ENCODE assay signal across 1 cellular context in the genomic region with DNA sequence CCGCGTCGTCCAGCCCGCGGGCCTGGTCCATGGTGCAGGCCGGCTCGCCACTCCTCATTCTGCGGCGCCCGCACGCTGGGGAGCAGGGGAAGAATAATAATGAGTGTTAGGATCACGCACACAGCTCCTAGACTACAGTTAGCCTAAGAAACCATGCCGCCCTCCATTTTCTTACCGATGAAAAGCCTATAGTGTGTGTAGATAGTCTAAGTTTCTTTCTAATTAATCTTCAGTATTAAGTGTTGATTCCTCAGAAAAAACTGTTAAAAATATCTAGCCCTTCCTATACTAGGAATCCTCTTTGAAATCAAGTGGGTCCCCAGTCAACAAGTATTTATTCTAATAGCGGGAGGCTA.
TF ChIP-seq lines count a peak whose summit lies in the region.

No MANE protein-coding gene starts in this region.

TF ChIP-seq in IMR-90, 13 proteins besides CTCF, POLR2A, EP300 and RAD21:
- TF ChIP-seq FOS (IDR thresholded peaks at IDR 0.05; ENCODE audit: low read depth, low read length): no peak
- no peak for TF ChIP-seq SMC3 (IDR thresholded peaks at IDR 0.05; ENCODE audit: low read depth, low read length)
- TF ChIP-seq CHD1 (IDR thresholded peaks at IDR 0.05; ENCODE audit: low read depth, low read length): no peak
- TF ChIP-seq BHLHE40 (IDR thresholded peaks at IDR 0.05; ENCODE audit: low read depth, low read length): no peak
- no peak for TF ChIP-seq CEBPB (IDR thresholded peaks at IDR 0.05; ENCODE audit: low read depth, low read length)
- TF ChIP-seq RCOR1 (IDR thresholded peaks at IDR 0.05; ENCODE audit: insufficient replicate concordance, low read length): no peak
- TF ChIP-seq, protein P1, sequence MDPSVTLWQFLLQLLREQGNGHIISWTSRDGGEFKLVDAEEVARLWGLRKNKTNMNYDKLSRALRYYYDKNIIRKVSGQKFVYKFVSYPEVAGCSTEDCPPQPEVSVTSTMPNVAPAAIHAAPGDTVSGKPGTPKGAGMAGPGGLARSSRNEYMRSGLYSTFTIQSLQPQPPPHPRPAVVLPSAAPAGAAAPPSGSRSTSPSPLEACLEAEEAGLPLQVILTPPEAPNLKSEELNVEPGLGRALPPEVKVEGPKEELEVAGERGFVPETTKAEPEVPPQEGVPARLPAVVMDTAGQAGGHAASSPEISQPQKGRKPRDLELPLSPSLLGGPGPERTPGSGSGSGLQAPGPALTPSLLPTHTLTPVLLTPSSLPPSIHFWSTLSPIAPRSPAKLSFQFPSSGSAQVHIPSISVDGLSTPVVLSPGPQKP (IDR thresholded peaks at IDR 0.05; ENCODE audit: borderline replicate concordance, low read depth, low read length): no peak
- no peak for TF ChIP-seq MXI1 (IDR thresholded peaks at IDR 0.05; ENCODE audit: borderline replicate concordance, low read depth, low read length)
- TF ChIP-seq MAZ (IDR thresholded peaks at IDR 0.05; ENCODE audit: borderline replicate concordance, low read depth, low read length): no peak
- TF ChIP-seq, protein P2, sequence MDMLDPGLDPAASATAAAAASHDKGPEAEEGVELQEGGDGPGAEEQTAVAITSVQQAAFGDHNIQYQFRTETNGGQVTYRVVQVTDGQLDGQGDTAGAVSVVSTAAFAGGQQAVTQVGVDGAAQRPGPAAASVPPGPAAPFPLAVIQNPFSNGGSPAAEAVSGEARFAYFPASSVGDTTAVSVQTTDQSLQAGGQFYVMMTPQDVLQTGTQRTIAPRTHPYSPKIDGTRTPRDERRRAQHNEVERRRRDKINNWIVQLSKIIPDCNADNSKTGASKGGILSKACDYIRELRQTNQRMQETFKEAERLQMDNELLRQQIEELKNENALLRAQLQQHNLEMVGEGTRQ (IDR thresholded peaks at IDR 0.05; ENCODE audit: low read depth, low read length): no peak
- no peak for TF ChIP-seq RFX5 (IDR thresholded peaks at IDR 0.05; ENCODE audit: low read depth, low read length)
- TF ChIP-seq NFE2L2 (IDR thresholded peaks at IDR 0.05; ENCODE audit: low read depth, low read length): no peak
- TF ChIP-seq MAFK (IDR thresholded peaks at IDR 0.05; ENCODE audit: low read depth, low read length): no peak
